ENCODE assay signal across 1 cellular context in the genomic region with DNA sequence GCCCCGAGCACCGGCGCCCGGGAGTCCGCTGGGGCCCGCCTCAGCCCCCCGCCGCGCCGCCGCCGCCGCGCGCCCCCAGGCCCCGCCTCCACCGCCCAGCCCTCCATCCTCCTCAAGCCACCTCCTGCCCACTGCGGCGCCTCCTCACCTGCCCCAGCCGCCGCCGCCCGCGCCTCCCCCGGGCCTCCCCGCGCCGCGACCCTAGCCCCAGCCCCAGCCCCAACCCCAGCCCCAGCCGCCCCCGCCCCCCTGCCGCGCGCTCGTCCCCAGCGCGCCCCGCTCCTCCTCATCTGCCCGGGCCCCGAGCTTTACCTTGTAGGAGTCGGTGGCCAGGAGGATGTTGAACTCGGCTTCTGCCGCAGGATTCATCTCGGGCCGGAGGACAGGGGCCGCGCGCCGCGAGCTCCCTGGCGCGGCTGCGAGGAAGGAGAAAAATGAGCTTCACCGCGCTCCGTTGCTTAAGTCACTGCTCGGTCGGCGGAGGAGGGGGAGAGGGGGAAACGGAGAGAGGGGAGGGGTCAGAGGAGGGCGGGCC.
TF ChIP-seq lines count a peak whose summit lies in the region.

A gene (minus strand): TSS at position 468 of the 535 bp plus-strand sequence. CDS start 99 bp downstream, at position 369.

TF ChIP-seq in K562, 482 proteins besides CTCF, POLR2A, EP300 and RAD21 (continued from another document and continues in another):
- TF ChIP-seq, protein P1, sequence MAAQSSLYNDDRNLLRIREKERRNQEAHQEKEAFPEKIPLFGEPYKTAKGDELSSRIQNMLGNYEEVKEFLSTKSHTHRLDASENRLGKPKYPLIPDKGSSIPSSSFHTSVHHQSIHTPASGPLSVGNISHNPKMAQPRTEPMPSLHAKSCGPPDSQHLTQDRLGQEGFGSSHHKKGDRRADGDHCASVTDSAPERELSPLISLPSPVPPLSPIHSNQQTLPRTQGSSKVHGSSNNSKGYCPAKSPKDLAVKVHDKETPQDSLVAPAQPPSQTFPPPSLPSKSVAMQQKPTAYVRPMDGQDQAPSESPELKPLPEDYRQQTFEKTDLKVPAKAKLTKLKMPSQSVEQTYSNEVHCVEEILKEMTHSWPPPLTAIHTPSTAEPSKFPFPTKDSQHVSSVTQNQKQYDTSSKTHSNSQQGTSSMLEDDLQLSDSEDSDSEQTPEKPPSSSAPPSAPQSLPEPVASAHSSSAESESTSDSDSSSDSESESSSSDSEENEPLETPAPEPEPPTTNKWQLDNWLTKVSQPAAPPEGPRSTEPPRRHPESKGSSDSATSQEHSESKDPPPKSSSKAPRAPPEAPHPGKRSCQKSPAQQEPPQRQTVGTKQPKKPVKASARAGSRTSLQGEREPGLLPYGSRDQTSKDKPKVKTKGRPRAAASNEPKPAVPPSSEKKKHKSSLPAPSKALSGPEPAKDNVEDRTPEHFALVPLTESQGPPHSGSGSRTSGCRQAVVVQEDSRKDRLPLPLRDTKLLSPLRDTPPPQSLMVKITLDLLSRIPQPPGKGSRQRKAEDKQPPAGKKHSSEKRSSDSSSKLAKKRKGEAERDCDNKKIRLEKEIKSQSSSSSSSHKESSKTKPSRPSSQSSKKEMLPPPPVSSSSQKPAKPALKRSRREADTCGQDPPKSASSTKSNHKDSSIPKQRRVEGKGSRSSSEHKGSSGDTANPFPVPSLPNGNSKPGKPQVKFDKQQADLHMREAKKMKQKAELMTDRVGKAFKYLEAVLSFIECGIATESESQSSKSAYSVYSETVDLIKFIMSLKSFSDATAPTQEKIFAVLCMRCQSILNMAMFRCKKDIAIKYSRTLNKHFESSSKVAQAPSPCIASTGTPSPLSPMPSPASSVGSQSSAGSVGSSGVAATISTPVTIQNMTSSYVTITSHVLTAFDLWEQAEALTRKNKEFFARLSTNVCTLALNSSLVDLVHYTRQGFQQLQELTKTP (IDR thresholded peaks at IDR 0.05; ENCODE audit: low read depth in 1 of 2, partially characterized antibody in 2 of 2): no peak
- TF ChIP-seq, protein P2, sequence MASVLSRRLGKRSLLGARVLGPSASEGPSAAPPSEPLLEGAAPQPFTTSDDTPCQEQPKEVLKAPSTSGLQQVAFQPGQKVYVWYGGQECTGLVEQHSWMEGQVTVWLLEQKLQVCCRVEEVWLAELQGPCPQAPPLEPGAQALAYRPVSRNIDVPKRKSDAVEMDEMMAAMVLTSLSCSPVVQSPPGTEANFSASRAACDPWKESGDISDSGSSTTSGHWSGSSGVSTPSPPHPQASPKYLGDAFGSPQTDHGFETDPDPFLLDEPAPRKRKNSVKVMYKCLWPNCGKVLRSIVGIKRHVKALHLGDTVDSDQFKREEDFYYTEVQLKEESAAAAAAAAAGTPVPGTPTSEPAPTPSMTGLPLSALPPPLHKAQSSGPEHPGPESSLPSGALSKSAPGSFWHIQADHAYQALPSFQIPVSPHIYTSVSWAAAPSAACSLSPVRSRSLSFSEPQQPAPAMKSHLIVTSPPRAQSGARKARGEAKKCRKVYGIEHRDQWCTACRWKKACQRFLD (CRISPR knock-in tag; IDR thresholded peaks at IDR 0.05): no peak
- TF ChIP-seq, protein P3, sequence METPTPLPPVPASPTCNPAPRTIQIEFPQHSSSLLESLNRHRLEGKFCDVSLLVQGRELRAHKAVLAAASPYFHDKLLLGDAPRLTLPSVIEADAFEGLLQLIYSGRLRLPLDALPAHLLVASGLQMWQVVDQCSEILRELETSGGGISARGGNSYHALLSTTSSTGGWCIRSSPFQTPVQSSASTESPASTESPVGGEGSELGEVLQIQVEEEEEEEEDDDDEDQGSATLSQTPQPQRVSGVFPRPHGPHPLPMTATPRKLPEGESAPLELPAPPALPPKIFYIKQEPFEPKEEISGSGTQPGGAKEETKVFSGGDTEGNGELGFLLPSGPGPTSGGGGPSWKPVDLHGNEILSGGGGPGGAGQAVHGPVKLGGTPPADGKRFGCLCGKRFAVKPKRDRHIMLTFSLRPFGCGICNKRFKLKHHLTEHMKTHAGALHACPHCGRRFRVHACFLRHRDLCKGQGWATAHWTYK (CRISPR knock-in tag; IDR thresholded peaks at IDR 0.05): no peak
- TF ChIP-seq SAFB (IDR thresholded peaks at IDR 0.05; ENCODE audit: borderline replicate concordance, low read depth, low read length) (no peak), ZNF431 (CRISPR knock-in tag; IDR thresholded peaks at IDR 0.05) (no peak), ZNF699 (CRISPR knock-in tag; IDR thresholded peaks at IDR 0.05; ENCODE audit: insufficient replicate concordance) (no peak), SIN3A (IDR thresholded peaks at IDR 0.05; ENCODE audit: borderline replicate concordance in 2 of 2, control insufficient read depth in 1 of 2, low read depth in 2 of 2, low read length in 2 of 2) (peak in 1 of 2 experiments; percentile 54; a peak in 2 of 4 replicates), TBP (optimal IDR thresholded peaks at IDR 0.05; ENCODE audit: low read depth, low read length) (peak; percentile 97), FOXP1 (CRISPR knock-in tag; IDR thresholded peaks at IDR 0.05) (peak; percentile 7; the same call in 1 of the 2 replicates), CAMTA2 (CRISPR knock-in tag; conservative IDR thresholded peaks at IDR 0.05) (no peak), STAT5B (CRISPR knock-in tag; IDR thresholded peaks at IDR 0.05) (no peak), PML (IDR thresholded peaks at IDR 0.05; ENCODE audit: low read length) (peak; percentile 52; the same call in 1 of the 2 replicates), BRD4 (IDR thresholded peaks at IDR 0.05) (no peak), MXI1 (IDR thresholded peaks at IDR 0.05; ENCODE audit: low read depth, low read length) (no peak), NUFIP1 (IDR thresholded peaks at IDR 0.05; ENCODE audit: partially characterized antibody) (no peak), KLF10 (CRISPR knock-in tag; IDR thresholded peaks at IDR 0.05) (no peak), NR2C1 (IDR thresholded peaks at IDR 0.05) (no peak), NR2C1 (tag; IDR thresholded peaks at IDR 0.05) (no peak), ZNF764 (CRISPR knock-in tag; IDR thresholded peaks at IDR 0.05; ENCODE audit: low read depth) (no peak), PHTF2 (CRISPR knock-in tag; IDR thresholded peaks at IDR 0.05) (no peak), ZNF583 (CRISPR knock-in tag; IDR thresholded peaks at IDR 0.05) (no peak), ETV6 (IDR thresholded peaks at IDR 0.05; ENCODE audit: borderline replicate concordance in 1 of 2, low read depth in 2 of 2, low read length in 1 of 2) (no peak), ETV6 (CRISPR knock-in tag; IDR thresholded peaks at IDR 0.05; ENCODE audit: borderline replicate concordance) (no peak), TAF7 (tag; IDR thresholded peaks at IDR 0.05) (peak; percentile 86), ZFX (CRISPR knock-in tag; IDR thresholded peaks at IDR 0.05) (peak; percentile 41), RBM39 (optimal IDR thresholded peaks at IDR 0.05; ENCODE audit: low read depth, low read length) (peak; percentile 87), DACH1 (IDR thresholded peaks at IDR 0.05; ENCODE audit: partially characterized antibody) (no peak), SIX5 (IDR thresholded peaks at IDR 0.05; ENCODE audit: borderline replicate concordance in 1 of 2, insufficient read depth in 1 of 2, low read depth in 1 of 2, low read length in 2 of 2) (no peak), TARDBP (IDR thresholded peaks at IDR 0.05) (peak; percentile 78; the same call in 1 of the 2 replicates), XRCC5 (IDR thresholded peaks at IDR 0.05; ENCODE audit: low read depth, low read length) (no peak), POLR3A (IDR thresholded peaks at IDR 0.05; ENCODE audit: borderline replicate concordance, extremely low read depth, insufficient read depth, insufficient read length) (no peak), CHCHD3 (CRISPR knock-in tag; IDR thresholded peaks at IDR 0.05) (0 out of 2 replicates have a peak, but pooled peaks have one; percentile 10), ZNF263 (CRISPR knock-in tag; IDR thresholded peaks at IDR 0.05; ENCODE audit: borderline replicate concordance) (0 out of 2 replicates have a peak, but pooled peaks have one; percentile 49), CREM (IDR thresholded peaks at IDR 0.05; ENCODE audit: low read depth) (no peak), SMARCA4 (IDR thresholded peaks at IDR 0.05) (no peak), FOXA3 (CRISPR knock-in tag; conservative IDR thresholded peaks at IDR 0.05 in 1 of 2, IDR thresholded peaks at IDR 0.05 in 1 of 2) (no peak), SREBF2 (CRISPR knock-in tag; IDR thresholded peaks at IDR 0.05) (no peak)
- TF ChIP-seq, protein P4, sequence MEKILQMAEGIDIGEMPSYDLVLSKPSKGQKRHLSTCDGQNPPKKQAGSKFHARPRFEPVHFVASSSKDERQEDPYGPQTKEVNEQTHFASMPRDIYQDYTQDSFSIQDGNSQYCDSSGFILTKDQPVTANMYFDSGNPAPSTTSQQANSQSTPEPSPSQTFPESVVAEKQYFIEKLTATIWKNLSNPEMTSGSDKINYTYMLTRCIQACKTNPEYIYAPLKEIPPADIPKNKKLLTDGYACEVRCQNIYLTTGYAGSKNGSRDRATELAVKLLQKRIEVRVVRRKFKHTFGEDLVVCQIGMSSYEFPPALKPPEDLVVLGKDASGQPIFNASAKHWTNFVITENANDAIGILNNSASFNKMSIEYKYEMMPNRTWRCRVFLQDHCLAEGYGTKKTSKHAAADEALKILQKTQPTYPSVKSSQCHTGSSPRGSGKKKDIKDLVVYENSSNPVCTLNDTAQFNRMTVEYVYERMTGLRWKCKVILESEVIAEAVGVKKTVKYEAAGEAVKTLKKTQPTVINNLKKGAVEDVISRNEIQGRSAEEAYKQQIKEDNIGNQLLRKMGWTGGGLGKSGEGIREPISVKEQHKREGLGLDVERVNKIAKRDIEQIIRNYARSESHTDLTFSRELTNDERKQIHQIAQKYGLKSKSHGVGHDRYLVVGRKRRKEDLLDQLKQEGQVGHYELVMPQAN (IDR thresholded peaks at IDR 0.05; ENCODE audit: borderline replicate concordance): 0 out of 2 replicates have a peak, but pooled peaks have one; percentile 8
- TF ChIP-seq, protein P5, sequence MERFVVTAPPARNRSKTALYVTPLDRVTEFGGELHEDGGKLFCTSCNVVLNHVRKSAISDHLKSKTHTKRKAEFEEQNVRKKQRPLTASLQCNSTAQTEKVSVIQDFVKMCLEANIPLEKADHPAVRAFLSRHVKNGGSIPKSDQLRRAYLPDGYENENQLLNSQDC (CRISPR knock-in tag; IDR thresholded peaks at IDR 0.05): 0 out of 2 replicates have a peak, but pooled peaks have one; percentile 69
- TF ChIP-seq, protein P6, sequence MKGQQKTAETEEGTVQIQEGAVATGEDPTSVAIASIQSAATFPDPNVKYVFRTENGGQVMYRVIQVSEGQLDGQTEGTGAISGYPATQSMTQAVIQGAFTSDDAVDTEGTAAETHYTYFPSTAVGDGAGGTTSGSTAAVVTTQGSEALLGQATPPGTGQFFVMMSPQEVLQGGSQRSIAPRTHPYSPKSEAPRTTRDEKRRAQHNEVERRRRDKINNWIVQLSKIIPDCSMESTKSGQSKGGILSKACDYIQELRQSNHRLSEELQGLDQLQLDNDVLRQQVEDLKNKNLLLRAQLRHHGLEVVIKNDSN (CRISPR knock-in tag; IDR thresholded peaks at IDR 0.05): no peak
- TF ChIP-seq, protein P7, sequence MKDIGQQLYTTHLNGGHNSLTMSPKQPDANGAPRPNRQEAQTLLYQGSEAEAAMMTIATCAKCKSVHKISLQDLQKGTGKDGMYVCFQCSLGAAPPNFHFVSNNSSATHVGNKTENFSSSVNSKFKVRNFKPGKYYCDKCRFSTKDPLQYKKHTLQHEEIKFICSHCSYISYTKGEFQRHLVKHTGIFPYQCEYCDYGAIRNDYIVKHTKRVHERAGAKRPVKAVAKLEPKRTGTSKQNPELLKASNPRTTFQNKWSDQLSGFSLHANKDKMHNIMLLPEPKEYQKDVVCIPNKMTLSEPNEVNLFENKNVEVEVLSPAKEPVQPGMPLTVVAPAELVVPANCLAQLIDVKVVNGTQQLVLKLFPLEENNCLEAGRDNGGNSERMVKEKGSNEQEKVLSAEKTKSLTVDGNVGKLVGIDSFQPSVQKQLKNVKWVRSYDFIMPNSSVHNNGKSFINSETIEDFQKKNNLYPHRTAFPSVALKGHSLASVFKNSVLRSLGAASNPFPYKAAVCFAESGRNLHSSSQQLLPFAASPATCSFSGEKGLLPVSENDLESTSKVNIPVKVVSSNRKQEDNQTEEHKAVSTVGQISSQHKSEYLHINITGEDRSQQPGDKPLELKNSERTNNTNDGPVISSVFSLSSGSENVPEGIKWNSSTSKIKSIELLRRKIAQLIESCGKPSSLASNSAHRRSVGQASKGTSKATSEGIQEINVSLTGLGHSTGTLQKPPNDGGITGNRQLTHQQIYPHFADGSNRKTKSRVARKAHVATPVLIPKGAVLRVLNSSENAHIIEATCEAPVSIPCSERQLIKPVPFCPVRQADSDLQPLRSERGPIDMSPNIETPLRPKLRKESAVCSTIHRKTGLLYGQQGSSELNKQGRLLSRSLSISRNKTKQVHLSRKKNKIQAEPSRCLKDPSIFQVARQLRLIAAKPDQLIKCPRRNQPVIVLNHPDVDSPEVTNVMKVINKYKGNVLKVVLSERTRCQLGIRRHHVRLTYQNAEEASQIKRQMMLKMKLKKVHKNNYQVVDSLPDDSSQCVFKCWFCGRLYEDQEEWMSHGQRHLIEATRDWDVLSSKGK (CRISPR knock-in tag; IDR thresholded peaks at IDR 0.05): no peak
- TF ChIP-seq, protein P8, sequence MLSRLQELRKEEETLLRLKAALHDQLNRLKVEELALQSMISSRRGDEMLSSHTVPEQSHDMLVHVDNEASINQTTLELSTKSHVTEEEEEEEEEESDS (CRISPR knock-in tag; IDR thresholded peaks at IDR 0.05): no peak
- TF ChIP-seq, protein P9, sequence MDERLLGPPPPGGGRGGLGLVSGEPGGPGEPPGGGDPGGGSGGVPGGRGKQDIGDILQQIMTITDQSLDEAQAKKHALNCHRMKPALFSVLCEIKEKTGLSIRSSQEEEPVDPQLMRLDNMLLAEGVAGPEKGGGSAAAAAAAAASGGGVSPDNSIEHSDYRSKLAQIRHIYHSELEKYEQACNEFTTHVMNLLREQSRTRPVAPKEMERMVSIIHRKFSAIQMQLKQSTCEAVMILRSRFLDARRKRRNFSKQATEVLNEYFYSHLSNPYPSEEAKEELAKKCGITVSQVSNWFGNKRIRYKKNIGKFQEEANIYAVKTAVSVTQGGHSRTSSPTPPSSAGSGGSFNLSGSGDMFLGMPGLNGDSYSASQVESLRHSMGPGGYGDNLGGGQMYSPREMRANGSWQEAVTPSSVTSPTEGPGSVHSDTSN (CRISPR knock-in tag; IDR thresholded peaks at IDR 0.05; ENCODE audit: low read depth): no peak
- TF ChIP-seq, protein P9 (tag; conservative IDR thresholded peaks at IDR 0.05; ENCODE audit: low read depth): no peak
